ENCODE assay signal across 27 cellular contexts in genomic region chr11:108394744-108395284, GRCh38.
A peak's percentile ranks its signal among the peaks of the same experiment; 100 is the strongest.
DNase-seq lines count a peak whose midpoint lies in the region; ATAC-seq, FAIRE-seq and TF ChIP-seq lines count a peak whose summit lies in the region.
"Had no signal": no experiment of that assay in that cellular context is flagged by ENCODE, and none has a peak within 500 bp of the region (broad histone marks: within the 10 kb centered on the region; RNA-seq: fewer than 3 reads in every experiment).

No MANE protein-coding gene starts in this region.

- H3K27ac ChIP-seq in small intestine (ENCODE audit: low read depth in 1 of 2, low read length in 1 of 2) (no peak overlapping the region), esophagus squamous epithelium (no peak overlapping the region)
- no peak overlapping the region for H3K27ac ChIP-seq in CD8-positive, alpha-beta T cell (ENCODE audit: low read depth, low read length)
- H3K27ac ChIP-seq: BLaER1 had no signal

- intact Hi-C loops in CD8-positive, alpha-beta T cell (cut with DNase I, micrococcal nuclease), result no loop called here
- intact Hi-C loops in esophagus squamous epithelium (cut with DNase I), result no loop called here

- WGBS in small intestine, 3 donors, result 45 to 94% (median 76%) methylated on average over 4 of the region's 4 CpGs
- WGBS in esophagus squamous epithelium, 2 donors, result 97 to 98% methylated on average over 3 to 4 of the region's 4 CpGs

- no peak for ATAC-seq in WTC11
- ATAC-seq in CD8-positive, alpha-beta T cell, result no peak
- ATAC-seq: GM12878 had no signal

- H3K9me3 ChIP-seq in small intestine (ENCODE audit: control insufficient read depth, low read depth) (no peaks in the 10 kb centered on the region), esophagus squamous epithelium (no peaks in the 10 kb centered on the region)
- H3K9me3 ChIP-seq in CD8-positive, alpha-beta T cell (ENCODE audit: low read length), result no peaks in the 10 kb centered on the region
- H3K9me3 ChIP-seq: BE2C, BLaER1 had no signal

- H3K36me3 Mint-ChIP-seq in WTC11, result no peaks in the 10 kb centered on the region
- no peaks in the 10 kb centered on the region for H3K36me3 Mint-ChIP-seq in CD8-positive, alpha-beta T cell
- H3K36me3 Mint-ChIP-seq: CD14-positive monocyte; CD4-positive, alpha-beta memory T cell; CD4-positive, CD25-positive, alpha-beta regulatory T cell had no signal

- H3K27me3 ChIP-seq in small intestine (ENCODE audit: control insufficient read depth in 2 of 2, insufficient read depth in 2 of 2, low read length in 2 of 2) (no peaks in the 10 kb centered on the region), esophagus squamous epithelium (no peaks in the 10 kb centered on the region)
- H3K27me3 ChIP-seq in CD8-positive, alpha-beta T cell (ENCODE audit: insufficient read depth, low read length), result no peaks in the 10 kb centered on the region
- H3K27me3 ChIP-seq: BE2C, BLaER1 had no signal

- no peaks in the 10 kb centered on the region for H3K27me3 Mint-ChIP-seq in WTC11 (ENCODE audit: low read depth)
- no peaks in the 10 kb centered on the region for H3K27me3 Mint-ChIP-seq in CD8-positive, alpha-beta T cell (ENCODE audit: low read depth)
- H3K27me3 Mint-ChIP-seq: CD4-positive, alpha-beta memory T cell; CD4-positive, CD25-positive, alpha-beta regulatory T cell had no signal

- FAIRE-seq in small intestine (lab: Jason Lieb, UNC), result no peak
- FAIRE-seq: A204.1, GM12878, GM12892, GM18507 had no signal

- CTCF ChIA-PET in WTC11 (lab: Charles Lee), result no interaction called here
- CTCF ChIA-PET in CD8-positive, alpha-beta T cell (lab: Charles Lee), result no interaction called here

- H3K4me1 ChIP-seq in small intestine (ENCODE audit: control insufficient read depth in 2 of 2, insufficient read depth in 1 of 2, low read depth in 1 of 2, low read length in 1 of 2) (no peaks in the 10 kb centered on the region), esophagus squamous epithelium (no peaks in the 10 kb centered on the region)
- no peaks in the 10 kb centered on the region for H3K4me1 ChIP-seq in CD8-positive, alpha-beta T cell (ENCODE audit: insufficient read depth, low read length)
- H3K4me1 ChIP-seq: BE2C had no signal

- H3K9me3 Mint-ChIP-seq in WTC11, result no peaks in the 10 kb centered on the region
- H3K9me3 Mint-ChIP-seq in CD8-positive, alpha-beta T cell, result no peaks in the 10 kb centered on the region
- H3K9me3 Mint-ChIP-seq: CD4-positive, alpha-beta memory T cell; CD4-positive, CD25-positive, alpha-beta regulatory T cell had no signal

- TF ChIP-seq CTCF in WTC11 (IDR thresholded peaks at IDR 0.05) (no peak), esophagus squamous epithelium (IDR thresholded peaks at IDR 0.05) (no peak)
- no peak for TF ChIP-seq CTCF in CD8-positive, alpha-beta T cell (IDR thresholded peaks at IDR 0.05)

- no peak for TF ChIP-seq POLR2A in esophagus squamous epithelium (IDR thresholded peaks at IDR 0.05)

- H3K36me3 ChIP-seq in small intestine (ENCODE audit: control insufficient read depth in 2 of 2, insufficient read depth in 2 of 2, low read length in 2 of 2) (no peaks in the 10 kb centered on the region), esophagus squamous epithelium (no peaks in the 10 kb centered on the region)
- no peaks in the 10 kb centered on the region for H3K36me3 ChIP-seq in CD8-positive, alpha-beta T cell (ENCODE audit: insufficient read depth, low read length)
- H3K36me3 ChIP-seq: BE2C, BLaER1 had no signal

- H3K27ac Mint-ChIP-seq in WTC11, result no peak overlapping the region
- no peak overlapping the region for H3K27ac Mint-ChIP-seq in CD8-positive, alpha-beta T cell
- H3K27ac Mint-ChIP-seq: CD4-positive, alpha-beta memory T cell; CD4-positive, CD25-positive, alpha-beta regulatory T cell had no signal

- H3K4me3 Mint-ChIP-seq in WTC11, result no peak overlapping the region
- H3K4me3 Mint-ChIP-seq in CD8-positive, alpha-beta T cell, result no peak overlapping the region
- H3K4me3 Mint-ChIP-seq: CD14-positive monocyte; CD4-positive, alpha-beta memory T cell; CD4-positive, CD25-positive, alpha-beta regulatory T cell had no signal

- H3K4me3 ChIP-seq in small intestine (ENCODE audit: low read depth in 1 of 2, low read length in 2 of 2) (no peak overlapping the region), esophagus squamous epithelium (no peak overlapping the region)
- no peak overlapping the region for H3K4me3 ChIP-seq in CD8-positive, alpha-beta T cell (ENCODE audit: low read depth, low read length)
- H3K4me3 ChIP-seq: BLaER1, GM12878 had no signal

- no peaks in the 10 kb centered on the region for H3K4me1 Mint-ChIP-seq in WTC11
- H3K4me1 Mint-ChIP-seq in CD8-positive, alpha-beta T cell (ENCODE audit: low read depth), result no peaks in the 10 kb centered on the region
- H3K4me1 Mint-ChIP-seq: CD14-positive monocyte; CD4-positive, alpha-beta memory T cell had no signal

- DNase-seq in CMK (ENCODE audit: low read depth) (peak; percentile 40), NCI-H226 (peak; percentile 48), WTC11 (ENCODE audit: low spot score) (no peak), small intestine (peak; percentile 22), esophagus squamous epithelium (lab: John Stamatoyannopoulos, UW) (no peak), NCI-H748 treated with DMSO at 0.1 percent for 48 hours (lab: John Stamatoyannopoulos, UW) (no peak)
- no peak for DNase-seq in CD8-positive, alpha-beta T cell
- DNase-seq: 8988T; ACHN; BE2C; C1 segment of cervical spinal cord; CD4-positive, alpha-beta memory T cell; CD4-positive, CD25-positive, alpha-beta regulatory T cell; COR-L47; DMS 273 treated with DMSO at 0.1 percent for 48 hours; DMS153; DMS53; DMS79; DND-41; EL; GDM1 had no signal

- POLR2A ChIA-PET in WTC11 (lab: Charles Lee), result no interaction called here
- POLR2A ChIA-PET in CD8-positive, alpha-beta T cell (lab: Charles Lee), result no interaction called here

TF ChIP-seq in WTC11, 78 proteins besides CTCF, POLR2A, EP300 and RAD21:
- TF ChIP-seq ZNF121 (CRISPR knock-in tag; IDR thresholded peaks at IDR 0.05) (0 out of 2 replicates have a peak, but pooled peaks have one; percentile 27), ZNF317 (CRISPR knock-in tag; IDR thresholded peaks at IDR 0.05; ENCODE audit: borderline replicate concordance, low read depth) (no peak)

Comparison
In these comparisons a context has a peak if more than half of its experiments do, and no peak if none do; other contexts are left out.
1. DNase-seq: peak in CMK (single experiment), NCI-H226 (single experiment) and small intestine (single experiment); none in WTC11 (single experiment), CD8-positive, alpha-beta T cell (0 of 7), esophagus squamous epithelium (single experiment) and NCI-H748 treated with DMSO at 0.1 percent for 48 hours (single experiment).